ENCODE assay signal across 21 cellular contexts in the genomic region with DNA sequence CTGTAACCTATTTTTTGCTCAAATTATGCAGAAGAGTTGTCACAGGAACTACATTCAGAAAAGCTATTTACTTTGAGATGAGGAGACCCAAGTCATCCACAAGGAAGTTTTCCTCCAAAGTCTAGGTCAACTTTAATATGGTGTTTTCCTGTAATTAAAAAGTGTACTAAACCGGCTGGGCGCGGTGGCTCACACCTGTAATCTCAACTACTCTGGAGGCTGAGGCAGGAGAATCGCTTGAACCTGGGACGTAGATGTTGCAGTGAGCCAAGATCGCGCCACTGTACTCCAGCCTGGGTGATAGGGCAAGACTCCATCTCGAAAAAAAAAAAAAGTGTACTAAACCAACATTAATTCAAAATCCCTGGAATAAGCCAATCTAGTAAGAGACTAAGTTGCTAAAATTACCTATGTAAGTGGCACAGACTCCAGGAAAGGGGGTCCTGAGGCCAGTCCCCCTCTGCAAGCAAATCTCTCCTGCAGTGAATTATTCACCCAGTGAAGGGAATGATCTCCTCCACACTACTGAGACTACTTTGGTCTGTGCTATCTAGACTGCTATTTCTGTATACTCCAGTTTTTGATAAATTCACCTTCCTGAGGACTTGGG. TPM values are rescaled to one million over a fixed set of nuclear protein-coding genes. Genes with fewer than 3 reads are reported as not detected.
A peak's percentile ranks its signal among the peaks of the same experiment; 100 is the strongest.
DNase-seq lines count a peak whose midpoint lies in the region; ATAC-seq and TF ChIP-seq lines count a peak whose summit lies in the region.
"Had no signal": no experiment of that assay in that cellular context is flagged by ENCODE, and none has a peak within 500 bp of the region (broad histone marks: within the 10 kb centered on the region; RNA-seq: fewer than 3 reads in every experiment).

No MANE protein-coding gene starts in this region.

- intact Hi-C loops in CD4-positive, alpha-beta memory T cell (cut with micrococcal nuclease) = no loop called here
- intact Hi-C loops in lower lobe of right lung (cut with DNase I) = no loop called here

- DNase-seq in CD4-positive, alpha-beta memory T cell = no peak
- DNase-seq in GM12865 (ENCODE audit: low read depth) = no peak
- no peak for DNase-seq in natural killer cell treated with Interleukin-12 subunit alpha and Interleukin-12 subunit beta and Interleukin-15 and Interleukin-18, amount 100 ng/mL, for 72 hours (ENCODE audit: low spot score)
- DNase-seq in DMS153 treated with DMSO at 0.1 percent for 48 hours (lab: John Stamatoyannopoulos, UW; ENCODE audit: unreplicated experiment) = no peak
- no peak for DNase-seq in lower lobe of right lung
- DNase-seq: activated gamma-delta T cell treated with Interleukin-2 at 50 U/mL for 16 hours; DMS153; foreskin melanocyte; HCEC 1CT; KG1; left ventricle myocardium inferior; NCI-H1048; NCI-H2107; NCI-H526; PC-9; stimulated activated CD4-positive, alpha-beta T cell treated with anti-CD3 and anti-CD28 coated beads, Interleukin-2, amount 100 ng/mL, for 48 hours; thyroid gland had no signal

- peak overlapping the region; percentile 72 to 98 (median 81) for H3K27ac Mint-ChIP-seq in CD4-positive, alpha-beta memory T cell
- H3K27ac Mint-ChIP-seq in activated naive CD8-positive, alpha-beta T cell = peak overlapping the region; percentile 80
- H3K27ac Mint-ChIP-seq in natural killer cell treated with Interleukin-12 subunit alpha and Interleukin-12 subunit beta and Interleukin-15 and Interleukin-18, amount 100 ng/mL, for 72 hours = peak overlapping the region; percentile 56 to 63

- H3K27me3 ChIP-seq in CD4-positive, alpha-beta memory T cell (ENCODE audit: insufficient read depth, low read length) = no peaks in the 10 kb centered on the region
- H3K27me3 ChIP-seq in lower lobe of right lung (ENCODE audit: low read depth) = no peaks in the 10 kb centered on the region
- H3K27me3 ChIP-seq: thyroid gland had no signal

- H3K27me3 Mint-ChIP-seq in CD4-positive, alpha-beta memory T cell = no peaks in the 10 kb centered on the region
- no peaks in the 10 kb centered on the region for H3K27me3 Mint-ChIP-seq in activated naive CD8-positive, alpha-beta T cell
- no peaks in the 10 kb centered on the region for H3K27me3 Mint-ChIP-seq in natural killer cell treated with Interleukin-12 subunit alpha and Interleukin-12 subunit beta and Interleukin-15 and Interleukin-18, amount 100 ng/mL, for 72 hours

- peaks cover 45 to 85% (median 63%) of the 10 kb centered on the region in 4 donors for H3K4me1 Mint-ChIP-seq in CD4-positive, alpha-beta memory T cell
- H3K4me1 Mint-ChIP-seq in activated naive CD8-positive, alpha-beta T cell (ENCODE audit: low read depth) = peaks cover 73% of the 10 kb centered on the region
- peaks cover 40 to 42% of the 10 kb centered on the region in 2 donors for H3K4me1 Mint-ChIP-seq in natural killer cell treated with Interleukin-12 subunit alpha and Interleukin-12 subunit beta and Interleukin-15 and Interleukin-18, amount 100 ng/mL, for 72 hours (ENCODE audit: low read depth in 2 of 2)

- CTCF ChIA-PET in CD4-positive, alpha-beta memory T cell (lab: Charles Lee; ENCODE audit: partially characterized antibody) = interaction anchor here (1.0 to 1.4 kb wide), 4 partner anchors 11 to 71 kb away, joined by 3 to 5 read pairs (median 4); no protein-coding TSS in a partner anchor

- H3K9me3 Mint-ChIP-seq in CD4-positive, alpha-beta memory T cell = no peaks in the 10 kb centered on the region
- H3K9me3 Mint-ChIP-seq in activated naive CD8-positive, alpha-beta T cell (ENCODE audit: low read depth) = no peaks in the 10 kb centered on the region
- H3K9me3 Mint-ChIP-seq in natural killer cell treated with Interleukin-12 subunit alpha and Interleukin-12 subunit beta and Interleukin-15 and Interleukin-18, amount 100 ng/mL, for 72 hours = no peaks in the 10 kb centered on the region

- no peak overlapping the region for H3K4me3 ChIP-seq in CD4-positive, alpha-beta memory T cell (ENCODE audit: low read length in 2 of 2)
- H3K4me3 ChIP-seq in GM12865 (ENCODE audit: low read depth, low read length) (peak overlapping the region; percentile 87), lower lobe of right lung (no peak overlapping the region)
- H3K4me3 ChIP-seq: coronary artery, left ventricle myocardium inferior, PC-9, thyroid gland had no signal

- POLR2A ChIA-PET in CD4-positive, alpha-beta memory T cell (lab: Charles Lee; ENCODE audit: partially characterized antibody) = interaction anchor here (1.4 kb wide), 1 partner anchor 36 kb away, joined by 4 read pairs; no protein-coding TSS in a partner anchor

- TF ChIP-seq CTCF in GM12865 (IDR thresholded peaks at IDR 0.05; ENCODE audit: insufficient read depth, low read depth, low read length, missing control alignments) = no peak
- TF ChIP-seq CTCF in lower lobe of right lung (IDR thresholded peaks at IDR 0.05) = no peak

- H3K4me3 Mint-ChIP-seq in CD4-positive, alpha-beta memory T cell = peak overlapping the region in 2 of 8 donors; percentile 21 to 49
- H3K4me3 Mint-ChIP-seq in activated naive CD8-positive, alpha-beta T cell = no peak overlapping the region
- H3K4me3 Mint-ChIP-seq in natural killer cell treated with Interleukin-12 subunit alpha and Interleukin-12 subunit beta and Interleukin-15 and Interleukin-18, amount 100 ng/mL, for 72 hours = no peak overlapping the region

- H3K27ac ChIP-seq in CD4-positive, alpha-beta memory T cell (ENCODE audit: low read depth, low read length) = peak overlapping the region; percentile 13
- no peak overlapping the region for H3K27ac ChIP-seq in lower lobe of right lung
- H3K27ac ChIP-seq: coronary artery, left ventricle myocardium inferior, parathyroid adenoma, PC-9 had no signal

- peaks cover 8 to 52% of the 10 kb centered on the region in 2 donors for H3K36me3 Mint-ChIP-seq in CD4-positive, alpha-beta memory T cell
- H3K36me3 Mint-ChIP-seq in activated naive CD8-positive, alpha-beta T cell = peaks cover 6% of the 10 kb centered on the region
- H3K36me3 Mint-ChIP-seq in natural killer cell treated with Interleukin-12 subunit alpha and Interleukin-12 subunit beta and Interleukin-15 and Interleukin-18, amount 100 ng/mL, for 72 hours = no peaks in the 10 kb centered on the region

- H3K4me1 ChIP-seq in CD4-positive, alpha-beta memory T cell (ENCODE audit: insufficient read depth, low read length) = peaks cover 91% of the 10 kb centered on the region
- peaks cover 13% of the 10 kb centered on the region for H3K4me1 ChIP-seq in lower lobe of right lung
- H3K4me1 ChIP-seq: parathyroid adenoma had no signal

- H3K36me3 ChIP-seq in CD4-positive, alpha-beta memory T cell (ENCODE audit: insufficient read depth, low read length) = no peaks in the 10 kb centered on the region
- no peaks in the 10 kb centered on the region for H3K36me3 ChIP-seq in lower lobe of right lung
- H3K36me3 ChIP-seq: left ventricle myocardium inferior, thyroid gland had no signal

- no peak for ATAC-seq in natural killer cell treated with Interleukin-12 subunit alpha and Interleukin-12 subunit beta and Interleukin-15 and Interleukin-18, amount 100 ng/mL, for 72 hours
- ATAC-seq in GM21381 (IDR thresholded peaks at IDR 0.05; ENCODE audit: unreplicated experiment) (no peak), lower lobe of right lung (no peak)

- H3K9me3 ChIP-seq in CD4-positive, alpha-beta memory T cell (ENCODE audit: control insufficient read depth in 1 of 2, low read length in 2 of 2) = no peaks in the 10 kb centered on the region
- H3K9me3 ChIP-seq in lower lobe of right lung = no peaks in the 10 kb centered on the region
- H3K9me3 ChIP-seq: left ventricle myocardium inferior, thyroid gland had no signal

RNA-seq across cellular contexts. Expression of a gene that starts 38.9 kb away (rescaled TPM):
- 100 to 1,000 TPM; 197 to 202 TPM for total RNA-seq in CD4-positive, alpha-beta memory T cell
- polyA plus RNA-seq in CD4-positive, alpha-beta memory T cell = 100 to 1,000 TPM; 143 to 165 TPM
- total RNA-seq in natural killer cell treated with Interleukin-12 subunit alpha and Interleukin-12 subunit beta and Interleukin-15 and Interleukin-18, amount 100 ng/mL, for 72 hours = 100 to 1,000 TPM; 124 to 141 TPM
- total RNA-seq in lower lobe of right lung = 61.1 TPM

RNA-seq across cellular contexts. Expression of a gene that starts 49.7 kb away (rescaled TPM):
- total RNA-seq in CD4-positive, alpha-beta memory T cell = 10 to 100 TPM; 23.8 to 24.4 TPM
- polyA plus RNA-seq in CD4-positive, alpha-beta memory T cell = 1 to 10 TPM; 2.2 to 3.3 TPM
- 10 to 100 TPM; 32.6 to 32.8 TPM for total RNA-seq in natural killer cell treated with Interleukin-12 subunit alpha and Interleukin-12 subunit beta and Interleukin-15 and Interleukin-18, amount 100 ng/mL, for 72 hours
- 43.0 TPM for total RNA-seq in lower lobe of right lung
